Comparison of ENCODE assay signal across 10 cellular contexts in genomic region chr3:111621535-111621934, GRCh38. TPM values are rescaled to one million over a fixed set of nuclear protein-coding genes. Genes with fewer than 3 reads are reported as not detected.
DNase-seq lines count a peak whose midpoint lies in the region; ATAC-seq and TF ChIP-seq lines count a peak whose summit lies in the region.
"Had no signal": no experiment of that assay in that cellular context is flagged by ENCODE, and none has a peak within 500 bp of the region (broad histone marks: within the 10 kb centered on the region; RNA-seq: fewer than 3 reads in every experiment).

No MANE protein-coding gene starts in this region.

- TF ChIP-seq RAD21 in IMR-90 (IDR thresholded peaks at IDR 0.05; ENCODE audit: low read length) = no peak

- POLR2A ChIA-PET in IMR-90 (lab: Charles Lee; ENCODE audit: unreplicated experiment) = no interaction called here

- H3K14ac ChIP-seq in IMR-90 (replicated peaks; ENCODE audit: low read depth, low read length) = no peak overlapping the region

- in situ Hi-C loops in IMR-90 (cut with MboI; ENCODE audit: low sequenced_read_pairs) = no loop called here

- H2AFZ ChIP-seq in IMR-90 (replicated peaks; ENCODE audit: low read length, poor library complexity) = no peak overlapping the region

- H3K4me3 ChIP-seq in IMR-90 (ENCODE audit: insufficient read depth, low read depth, low read length) (no peak overlapping the region), Peyer's patch (no peak overlapping the region)
- H3K4me3 ChIP-seq: BLaER1, lower lobe of right lung had no signal

- dilution Hi-C loops in IMR-90 (cut with HindIII; ENCODE audit: low sequenced_read_pairs, unreplicated experiment) = no loop called here

- H2AK9ac ChIP-seq in IMR-90 (replicated peaks; ENCODE audit: low read depth, low read length, poor library complexity) = no peak overlapping the region

- H4K8ac ChIP-seq in IMR-90 (ENCODE audit: low read depth in 2 of 2, low read length in 2 of 2) = no peak overlapping the region

- H3K56ac ChIP-seq in IMR-90 (ENCODE audit: extremely low read depth, insufficient read depth, low read length) = no peak overlapping the region

- H3K79me1 ChIP-seq in IMR-90 (ENCODE audit: low read depth in 1 of 2, low read length in 2 of 2) = no peaks in the 10 kb centered on the region

- H2AK5ac ChIP-seq in IMR-90 (ENCODE audit: low read depth, low read length) = no peak overlapping the region

- intact Hi-C loops in IMR-90 (cut with micrococcal nuclease) = no loop called here
- intact Hi-C loops in activated naive CD4-positive, alpha-beta T cell treated with anti-CD3 and anti-CD28 coated beads for 36 hours (cut with micrococcal nuclease) = no loop called here

- TF ChIP-seq CTCF in IMR-90 (conservative IDR thresholded peaks at IDR 0.05; ENCODE audit: low read depth, low read length) (0 out of 2 replicates have a peak, but pooled peaks have one; percentile 14), neural crest cell (conservative IDR thresholded peaks at IDR 0.05) (peak; percentile 55), Peyer's patch (IDR thresholded peaks at IDR 0.05) (peak in 2 of 6 experiments; percentile 19 to 29)

- H3K4ac ChIP-seq in IMR-90 (ENCODE audit: low read depth, low read length) = no peak overlapping the region

- H3K36me3 ChIP-seq in IMR-90 (ENCODE audit: control insufficient read depth, insufficient read depth, low read length) = no peaks in the 10 kb centered on the region
- no peaks in the 10 kb centered on the region for H3K36me3 ChIP-seq in Peyer's patch
- H3K36me3 ChIP-seq: lower lobe of right lung had no signal

- peaks cover 30% of the 10 kb centered on the region for H3K4me1 Mint-ChIP-seq in activated naive CD4-positive, alpha-beta T cell treated with anti-CD3 and anti-CD28 coated beads for 36 hours (ENCODE audit: low read depth)
- no peaks in the 10 kb centered on the region for H3K4me1 Mint-ChIP-seq in neural crest cell

- DNase-seq in NCI-H2171 treated with DMSO at 0.1 percent for 48 hours (lab: John Stamatoyannopoulos, UW) (peak; percentile 6), NCI-H2171 (lab: John Stamatoyannopoulos, UW) (no peak), IMR-90 (no peak), neural crest cell (ENCODE audit: low read depth, low spot score) (peak; percentile 42), Peyer's patch (no peak), NCI-H1417 treated with DMSO at 0.1 percent for 48 hours (lab: John Stamatoyannopoulos, UW) (no peak), HuH-7.5 (ENCODE audit: low spot score) (no peak)
- DNase-seq in activated naive CD4-positive, alpha-beta T cell treated with anti-CD3 and anti-CD28 coated beads for 36 hours = peak; percentile 80
- DNase-seq: lower lobe of right lung had no signal

- no CpG with 5 or more reads among the region's 5 CpGs for WGBS in IMR-90 (ENCODE audit: extremely low coverage in 2 of 2, insufficient read length in 1 of 2), 2 experiments

- no peak overlapping the region for H3K9ac ChIP-seq in IMR-90 (ENCODE audit: low read depth, low read length)
- H3K9ac ChIP-seq: BLaER1 had no signal

- CTCF ChIA-PET in IMR-90 (lab: Yijun Ruan, JAX) = no interaction called here
- CTCF ChIA-PET in activated naive CD4-positive, alpha-beta T cell treated with anti-CD3 and anti-CD28 coated beads for 36 hours (lab: Charles Lee) = interaction anchor here (0.7 to 1.8 kb wide), 5 partner anchors 8 to 88 kb away, joined by 3 to 8 read pairs (median 4); no protein-coding TSS in a partner anchor

- H3K18ac ChIP-seq in IMR-90 (ENCODE audit: low read depth, low read length) = no peak overlapping the region

- H3K23ac ChIP-seq in IMR-90 (ENCODE audit: low read depth, low read length) = no peak overlapping the region

- TF ChIP-seq POLR2A in IMR-90 (IDR thresholded peaks at IDR 0.05; ENCODE audit: low read depth, low read length) = no peak
- no peak for TF ChIP-seq POLR2A in Peyer's patch (IDR thresholded peaks at IDR 0.05)

- no peak overlapping the region for H3K4me3 Mint-ChIP-seq in activated naive CD4-positive, alpha-beta T cell treated with anti-CD3 and anti-CD28 coated beads for 36 hours
- H3K4me3 Mint-ChIP-seq in neural crest cell = no peak overlapping the region

- H3K4me1 ChIP-seq in IMR-90 (ENCODE audit: control insufficient read depth, insufficient read depth, low read length) = no peaks in the 10 kb centered on the region
- H3K4me1 ChIP-seq in Peyer's patch = peaks cover 0 to 5% (median 0%) of the 10 kb centered on the region in 4 donors
- H3K4me1 ChIP-seq: BLaER1, lower lobe of right lung had no signal

- H4K20me1 ChIP-seq in IMR-90 (ENCODE audit: insufficient read depth, low read length) = no peaks in the 10 kb centered on the region
- H4K20me1 ChIP-seq: BLaER1 had no signal

- no peak for ATAC-seq in IMR-90 (ENCODE audit: low read depth)

- no TSS peak for BruUV-seq in IMR-90 (replicated peaks; lab: Mats Ljungman, UMichigan)

- H3K27ac Mint-ChIP-seq in activated naive CD4-positive, alpha-beta T cell treated with anti-CD3 and anti-CD28 coated beads for 36 hours = no peak overlapping the region
- no peak overlapping the region for H3K27ac Mint-ChIP-seq in neural crest cell (ENCODE audit: unreplicated experiment)

- peaks cover 3% of the 10 kb centered on the region; the same call in 1 of the 2 replicates for H3K9me1 ChIP-seq in IMR-90 (ENCODE audit: insufficient read depth, low read length)

- no peak overlapping the region for H4K91ac ChIP-seq in IMR-90 (ENCODE audit: insufficient read depth, low read depth, low read length)

- no peak overlapping the region for H2BK20ac ChIP-seq in IMR-90 (ENCODE audit: low read depth, low read length)

- H3K4me2 ChIP-seq in IMR-90 (ENCODE audit: low read depth, low read length) = no peak overlapping the region
- H3K4me2 ChIP-seq: BLaER1 had no signal

- no peak overlapping the region for H2BK120ac ChIP-seq in IMR-90 (ENCODE audit: low read depth, low read length)

- no peak overlapping the region for H4K5ac ChIP-seq in IMR-90 (ENCODE audit: low read depth, low read length)

- no peaks in the 10 kb centered on the region for H3K27me3 Mint-ChIP-seq in activated naive CD4-positive, alpha-beta T cell treated with anti-CD3 and anti-CD28 coated beads for 36 hours (ENCODE audit: low read depth)
- no peaks in the 10 kb centered on the region for H3K27me3 Mint-ChIP-seq in neural crest cell (ENCODE audit: low read depth)

- no peak overlapping the region for H3K27ac ChIP-seq in IMR-90 (ENCODE audit: insufficient read depth, low read length)
- no peak overlapping the region for H3K27ac ChIP-seq in Peyer's patch
- H3K27ac ChIP-seq: BLaER1, lower lobe of right lung had no signal

- peaks cover 8% of the 10 kb centered on the region for H3K36me3 Mint-ChIP-seq in activated naive CD4-positive, alpha-beta T cell treated with anti-CD3 and anti-CD28 coated beads for 36 hours (ENCODE audit: low read depth)
- no peaks in the 10 kb centered on the region for H3K36me3 Mint-ChIP-seq in neural crest cell (ENCODE audit: low read depth)

- no peaks in the 10 kb centered on the region; the same call in 1 of the 2 replicates for H3K9me3 ChIP-seq in IMR-90 (ENCODE audit: control insufficient read depth, insufficient read depth, low read length)
- no peaks in the 10 kb centered on the region for H3K9me3 ChIP-seq in Peyer's patch
- H3K9me3 ChIP-seq: lower lobe of right lung had no signal

- no peaks in the 10 kb centered on the region for H3K27me3 ChIP-seq in IMR-90 (ENCODE audit: control insufficient read depth, insufficient read depth, low read length)
- H3K27me3 ChIP-seq in Peyer's patch = no peaks in the 10 kb centered on the region
- H3K27me3 ChIP-seq: BLaER1 had no signal

- H2BK5ac ChIP-seq in IMR-90 (ENCODE audit: low read depth, low read length, poor library complexity, severe bottlenecking) = no peak overlapping the region

- no peak overlapping the region for H2BK15ac ChIP-seq in IMR-90 (ENCODE audit: low read depth, low read length)

- H3K9me3 Mint-ChIP-seq in activated naive CD4-positive, alpha-beta T cell treated with anti-CD3 and anti-CD28 coated beads for 36 hours = no peaks in the 10 kb centered on the region
- H3K9me3 Mint-ChIP-seq in neural crest cell = no peaks in the 10 kb centered on the region

TF ChIP-seq in IMR-90, 13 proteins besides CTCF, POLR2A, EP300 and RAD21 (continues in another document):
- TF ChIP-seq RFX5 (IDR thresholded peaks at IDR 0.05; ENCODE audit: low read depth, low read length) = no peak
- TF ChIP-seq NFE2L2 (IDR thresholded peaks at IDR 0.05; ENCODE audit: low read depth, low read length) = no peak
- no peak for TF ChIP-seq USF2 (IDR thresholded peaks at IDR 0.05; ENCODE audit: low read depth, low read length)
- TF ChIP-seq MAZ (IDR thresholded peaks at IDR 0.05; ENCODE audit: borderline replicate concordance, low read depth, low read length) = no peak
- TF ChIP-seq MXI1 (IDR thresholded peaks at IDR 0.05; ENCODE audit: borderline replicate concordance, low read depth, low read length) = no peak
- no peak for TF ChIP-seq RCOR1 (IDR thresholded peaks at IDR 0.05; ENCODE audit: insufficient replicate concordance, low read length)
- TF ChIP-seq FOS (IDR thresholded peaks at IDR 0.05; ENCODE audit: low read depth, low read length) = no peak
- TF ChIP-seq CHD1 (IDR thresholded peaks at IDR 0.05; ENCODE audit: low read depth, low read length) = no peak
- TF ChIP-seq BHLHE40 (IDR thresholded peaks at IDR 0.05; ENCODE audit: low read depth, low read length) = no peak
- TF ChIP-seq MAFK (IDR thresholded peaks at IDR 0.05; ENCODE audit: low read depth, low read length) = no peak

RNA-seq across cellular contexts. Expression of gene ZBED2, which starts 26.4 kb away (rescaled TPM):
- 0.72 and 1.1 TPM in 2 replicates for total RNA-seq in IMR-90 (2012; rRNA removed)
- polyA plus RNA-seq in IMR-90 (2012; rRNA removed) = 0.36 and 0.51 TPM in 2 replicates
- polyA plus RNA-seq in IMR-90 (2012; cell fraction: cytosol; rRNA removed) = 0.15 and 0.34 TPM in 2 replicates
- polyA plus RNA-seq in IMR-90 (2012; cell fraction: nucleus; rRNA removed; ENCODE audit: low replicate concordance) = 0.10 and 0.21 TPM in 2 replicates
- total RNA-seq in activated naive CD4-positive, alpha-beta T cell treated with anti-CD3 and anti-CD28 coated beads for 36 hours = 100 to 1,000 TPM; 394 to 397 TPM
- not detected in 2 replicates for total RNA-seq in neural crest cell
- total RNA-seq in Peyer's patch = not detected

RNA-seq across cellular contexts. Expression of gene PLCXD2, which starts 52.9 kb away (rescaled TPM):
- total RNA-seq in IMR-90 (2012; rRNA removed) (2.2 and 2.5 TPM in 2 replicates), neural crest cell (5.7 and 6.8 TPM in 2 replicates), Peyer's patch (10 to 100 TPM in 1 of 4 donors, 1 to 10 TPM in 3; 2.5 to 10.7 (median 8.2) TPM)
- polyA plus RNA-seq in IMR-90 (2012; rRNA removed) = 0.55 and 0.57 TPM in 2 replicates
- 0.20 and 0.37 TPM in 2 replicates for polyA plus RNA-seq in IMR-90 (2012; cell fraction: cytosol; rRNA removed)
- 0.74 and 1.9 TPM in 2 replicates for polyA plus RNA-seq in IMR-90 (2012; cell fraction: nucleus; rRNA removed; ENCODE audit: low replicate concordance)
- 10 to 100 TPM; 12.5 to 12.6 TPM for total RNA-seq in activated naive CD4-positive, alpha-beta T cell treated with anti-CD3 and anti-CD28 coated beads for 36 hours

Comparison
In these comparisons a context has a peak if more than half of its experiments do, and no peak if none do; other contexts are left out.
1. DNase-seq: peak in NCI-H2171 treated with DMSO at 0.1 percent for 48 hours (single experiment), activated naive CD4-positive, alpha-beta T cell treated with anti-CD3 and anti-CD28 coated beads for 36 hours (single experiment) and neural crest cell (single experiment); none in NCI-H2171 (single experiment), IMR-90 (single experiment), Peyer's patch (0 of 3), NCI-H1417 treated with DMSO at 0.1 percent for 48 hours (single experiment) and HuH-7.5 (single experiment).
2. RNA of gene ZBED2, which starts 26.4 kb away (total RNA-seq): 394 to 397 TPM in activated naive CD4-positive, alpha-beta T cell treated with anti-CD3 and anti-CD28 coated beads for 36 hours; 0.72 to 1.1 TPM in IMR-90, not detected in neural crest cell and not detected in Peyer's patch; every median in the first group is over 100 times any median in the second.